ENCODE assay signal across 14 cellular contexts in the genomic region with DNA sequence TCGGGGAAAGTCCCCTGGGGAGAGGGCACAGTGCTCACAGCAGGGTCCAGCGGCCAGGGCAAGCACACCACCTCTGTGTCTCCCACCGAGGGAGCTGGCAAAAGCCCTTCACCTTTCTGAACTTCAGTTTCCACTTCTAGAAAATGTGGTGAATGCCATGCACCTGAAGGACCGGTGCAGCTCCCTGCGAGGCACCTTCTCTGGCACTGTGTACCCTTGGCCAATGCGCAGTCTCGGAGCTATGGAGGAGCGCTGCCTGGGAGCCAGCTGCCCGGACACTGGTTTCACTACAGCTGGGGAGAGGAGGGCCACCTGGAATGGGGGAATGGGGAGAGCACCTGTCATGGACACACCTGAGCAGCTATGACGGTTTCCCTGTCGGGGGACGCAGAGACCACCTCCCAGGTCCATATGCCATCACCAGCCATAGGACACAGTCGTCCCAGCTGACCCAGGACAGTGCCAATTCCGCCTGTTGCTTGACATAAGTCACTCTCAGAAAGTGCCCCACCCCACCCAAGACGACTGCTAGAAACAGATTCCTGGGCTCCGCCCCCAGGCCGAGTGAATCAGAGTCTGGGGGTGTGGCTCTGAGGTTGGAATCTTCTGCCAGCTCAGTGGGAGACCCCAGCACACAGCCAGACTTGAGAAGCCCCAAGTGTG. TPM values are rescaled to one million over a fixed set of nuclear protein-coding genes. Genes with fewer than 3 reads are reported as not detected.
DNase-seq lines count a peak whose midpoint lies in the region; ATAC-seq, FAIRE-seq and TF ChIP-seq lines count a peak whose summit lies in the region.
"Had no signal": no experiment of that assay in that cellular context is flagged by ENCODE, and none has a peak within 500 bp of the region (broad histone marks: within the 10 kb centered on the region; RNA-seq: fewer than 3 reads in every experiment).

No MANE protein-coding gene starts in this region.

- H2AFZ ChIP-seq in K562 (ENCODE audit: low read depth, low read length) = no peak overlapping the region

- POLR2A ChIA-PET in CD8-positive, alpha-beta T cell (lab: Charles Lee) = no interaction called here
- POLR2A ChIA-PET in K562 (lab: Yijun Ruan, JAX) = interaction anchor here (1.3 kb wide), 1 partner anchor 24 kb away, joined by 3 read pairs; no protein-coding TSS in a partner anchor

- WGBS in K562 (ENCODE audit: insufficient coverage, low coverage, missing lambda C conversion rate) = under 1% methylated on average over 17 of the region's 17 CpGs

- H3K4me3 ChIP-seq in CD8-positive, alpha-beta T cell (ENCODE audit: low read depth, low read length) = no peak overlapping the region
- H3K4me3 ChIP-seq in K562 = no peak overlapping the region

- no peak for TF ChIP-seq EP300 in K562 (IDR thresholded peaks at IDR 0.05; ENCODE audit: low read length)

- H3K27me3 Mint-ChIP-seq in CD8-positive, alpha-beta T cell (ENCODE audit: low read depth) = no peaks in the 10 kb centered on the region
- H3K27me3 Mint-ChIP-seq in nephron progenitor cell (ENCODE audit: low read depth, poor library complexity) = peaks cover 19% of the 10 kb centered on the region

- no peaks in the 10 kb centered on the region for H3K9me3 Mint-ChIP-seq in CD8-positive, alpha-beta T cell
- peaks cover 22% of the 10 kb centered on the region for H3K9me3 Mint-ChIP-seq in nephron progenitor cell

- no peak for TF ChIP-seq CTCF in CD8-positive, alpha-beta T cell (IDR thresholded peaks at IDR 0.05)
- TF ChIP-seq CTCF in K562 (IDR thresholded peaks at IDR 0.05 in 2 of 3, conservative IDR thresholded peaks at IDR 0.05 in 1 of 3; ENCODE audit: insufficient read depth in 2 of 3, low read depth in 1 of 3, low read length in 3 of 3) (no peak), nephron progenitor cell (IDR thresholded peaks at IDR 0.05) (no peak)

- ATAC-seq in CD8-positive, alpha-beta T cell = peak; percentile 31
- peak; percentile 44 for ATAC-seq in K562

- TF ChIP-seq POLR2A in K562 (conservative IDR thresholded peaks at IDR 0.05) = no peak

- CTCF ChIA-PET in CD8-positive, alpha-beta T cell (lab: Charles Lee) = interaction anchor here (1.5 to 2.3 kb wide), 2 partner anchors 18 to 45 kb away, joined by 3 to 6 read pairs; no protein-coding TSS in a partner anchor
- CTCF ChIA-PET in K562 (lab: Yijun Ruan, JAX; ENCODE audit: low intra/inter-chr PET ratio) = no interaction called here

- no peak overlapping the region for H3K4me2 ChIP-seq in K562 (ENCODE audit: insufficient read depth, low read length)

- no peak overlapping the region for H3K9ac ChIP-seq in K562 (ENCODE audit: insufficient read depth in 1 of 2, low read depth in 2 of 2, low read length in 2 of 2)

- in situ Hi-C loops in K562 (cut with MboI) = no loop called here

- H3K9me1 ChIP-seq in K562 (ENCODE audit: control insufficient read depth, insufficient read depth, low read length) = no peaks in the 10 kb centered on the region

- peak in 2 of 7 experiments; percentile 10 to 42 for DNase-seq in CD8-positive, alpha-beta T cell
- DNase-seq in M059J (ENCODE audit: low read depth) = peak; percentile 9
- peak in 1 of 4 experiments; percentile 27 for DNase-seq in K562 (ENCODE audit: extremely low read depth in 1 of 4, low spot score in 3 of 4)
- peak; percentile 28 for DNase-seq in nephron progenitor cell
- DNase-seq in NCI-H524 treated with DMSO at 0.1 percent for 48 hours (lab: John Stamatoyannopoulos, UW) = no peak
- no peak for DNase-seq in SHP77 treated with DMSO at 0.1 percent for 48 hours (lab: John Stamatoyannopoulos, UW)
- DNase-seq in SKM-1 treated with dmso at 0.1 percent for 144 hours (lab: John Stamatoyannopoulos, UW; ENCODE audit: unreplicated experiment) = no peak
- DNase-seq in NCI-H1105 (lab: John Stamatoyannopoulos, UW) = no peak
- DNase-seq: amygdala had no signal

- intact Hi-C loops in CD8-positive, alpha-beta T cell (cut with DNase I, micrococcal nuclease) = no loop called here
- intact Hi-C loops in K562 (cut with micrococcal nuclease) = no loop called here

- BruUV-seq in K562 (replicated peaks; lab: Mats Ljungman, UMichigan) = no TSS peak

- no peaks in the 10 kb centered on the region for H3K36me3 ChIP-seq in CD8-positive, alpha-beta T cell (ENCODE audit: insufficient read depth, low read length)
- no peaks in the 10 kb centered on the region for H3K36me3 ChIP-seq in K562 (ENCODE audit: control insufficient read depth, insufficient read depth, low read length)

- H3K36me3 Mint-ChIP-seq in CD8-positive, alpha-beta T cell = no peaks in the 10 kb centered on the region
- no peaks in the 10 kb centered on the region for H3K36me3 Mint-ChIP-seq in nephron progenitor cell (ENCODE audit: low read depth)

- H3K4me1 ChIP-seq in CD8-positive, alpha-beta T cell (ENCODE audit: insufficient read depth, low read length) = peaks cover 5% of the 10 kb centered on the region
- peaks cover 0 to 36% of the 10 kb centered on the region in 2 experiments; a peak in 2 of 5 replicates for H3K4me1 ChIP-seq in K562 (replicated peaks in 1 of 2; ENCODE audit: control insufficient read depth in 2 of 2, insufficient read depth in 2 of 2, low read length in 2 of 2)

- H3K27ac ChIP-seq in CD8-positive, alpha-beta T cell (ENCODE audit: low read depth, low read length) = no peak overlapping the region
- H3K27ac ChIP-seq in K562 (ENCODE audit: extremely low read depth, low read depth, low read length) = no peak overlapping the region
- H3K27ac ChIP-seq: VCaP had no signal

- no peaks in the 10 kb centered on the region; the same call in 1 of the 2 replicates for H4K20me1 ChIP-seq in K562 (replicated peaks; ENCODE audit: control insufficient read depth, insufficient read depth, low read length)

- H3K27ac Mint-ChIP-seq in CD8-positive, alpha-beta T cell = no peak overlapping the region
- H3K27ac Mint-ChIP-seq in nephron progenitor cell = no peak overlapping the region

- no peak for FAIRE-seq in K562 (lab: Jason Lieb, UNC)
- FAIRE-seq: endometrium, GM12891 had no signal

- no peaks in the 10 kb centered on the region for H3K4me1 Mint-ChIP-seq in CD8-positive, alpha-beta T cell (ENCODE audit: low read depth)
- H3K4me1 Mint-ChIP-seq in nephron progenitor cell = peaks cover 39% of the 10 kb centered on the region

- no peaks in the 10 kb centered on the region for H3K79me2 ChIP-seq in K562 (ENCODE audit: control insufficient read depth, insufficient read depth, low read length)

- H3K9me3 ChIP-seq in CD8-positive, alpha-beta T cell (ENCODE audit: low read length) = no peaks in the 10 kb centered on the region
- H3K9me3 ChIP-seq in K562 (replicated peaks; ENCODE audit: control insufficient read depth, insufficient read depth, low read depth, low read length) = no peaks in the 10 kb centered on the region
- H3K9me3 ChIP-seq: Caco-2 had no signal

- no peak overlapping the region for H3K4me3 Mint-ChIP-seq in CD8-positive, alpha-beta T cell
- H3K4me3 Mint-ChIP-seq in nephron progenitor cell = no peak overlapping the region

- no peak for TF ChIP-seq RAD21 in K562 (CRISPR knock-in tag; conservative IDR thresholded peaks at IDR 0.05 in 1 of 2, IDR thresholded peaks at IDR 0.05 in 1 of 2)

- H3K27me3 ChIP-seq in CD8-positive, alpha-beta T cell (ENCODE audit: insufficient read depth, low read length) = no peaks in the 10 kb centered on the region
- peaks cover 11 to 52% of the 10 kb centered on the region in 2 experiments for H3K27me3 ChIP-seq in K562 (ENCODE audit: control insufficient read depth in 2 of 2, insufficient read depth in 2 of 2, low read length in 2 of 2)

TF ChIP-seq in K562, 482 proteins besides CTCF, POLR2A, EP300 and RAD21:
- no peak for TF ChIP-seq KHSRP (IDR thresholded peaks at IDR 0.05)
- no peak for TF ChIP-seq TEAD4 (IDR thresholded peaks at IDR 0.05; ENCODE audit: low read length)
- TF ChIP-seq TEAD4 (CRISPR knock-in tag; IDR thresholded peaks at IDR 0.05; ENCODE audit: borderline replicate concordance) = no peak
- TF ChIP-seq BHLHE40 (IDR thresholded peaks at IDR 0.05; ENCODE audit: low read length) = no peak

RNA-seq across cellular contexts. Expression of a gene that starts 16.8 kb away (rescaled TPM):
- 1 to 10 TPM in 1 of 2 experiments, under 1 TPM in 1; 0.92 to 1.0 TPM for total RNA-seq in CD8-positive, alpha-beta T cell
- not detected in 2 replicates for total RNA-seq in M059J (2014; rRNA removed; shearing (Covaris generic))
- total RNA-seq in K562 (2011; cell fraction: chromatin; rRNA removed; ENCODE audit: low replicate concordance) = 16.2 and 38.5 TPM in 2 replicates
- total RNA-seq in K562 (2011; cell fraction: nucleolus; rRNA removed) = 29.0 and 30.1 TPM in 2 replicates
- 17.3 and 19.3 TPM in 2 replicates for total RNA-seq in K562 (2011; cell fraction: nucleoplasm; rRNA removed)
- 29.7 and 32.0 TPM in 2 replicates for total RNA-seq in K562 (2014; rRNA removed)
- 8.1 and 9.2 TPM in 2 replicates for total RNA-seq in K562 (2014; rRNA removed; fragmentation: Illumina TruSeq; extraction: Trizol)
- total RNA-seq in K562 (2015; rRNA removed; fragmentation: Illumina TruSeq; extraction: Trizol) = 9.8 and 10.2 TPM in 2 replicates
- total RNA-seq in K562 (2021) = 20.9 and 21.5 TPM in 2 replicates
- 25.3 and 28.7 TPM in 2 replicates for polyA plus RNA-seq in K562 (2011; rRNA removed)
- polyA plus RNA-seq in K562 (2011; cell fraction: cytosol; rRNA removed) = 27.5 and 49.3 TPM in 2 replicates
- polyA plus RNA-seq in K562 (2011; cell fraction: nucleus; rRNA removed) = 38.8 and 68.7 TPM in 2 replicates
- polyA plus RNA-seq in K562 (2012) = 7.4 and 13.1 TPM in 2 replicates
- polyA plus RNA-seq in K562 (2014; fragmentation: Illumina TruSeq; extraction: Trizol) = 14.7 and 18.9 TPM in 2 replicates
- 1 to 10 TPM; 1.6 to 2.9 TPM for polyA plus RNA-seq in K562 (2014; fragmentation: Nextera tagmentation; extraction: Ambion mirVana)
- polyA plus RNA-seq in K562 (2014; rRNA removed) = 24.2 and 27.9 TPM in 2 replicates
- 9.3 and 18.5 TPM in 2 replicates for polyA minus RNA-seq in K562 (2011; rRNA and poly(A)+ RNA removed)
- 19.4 and 20.6 TPM in 2 replicates for polyA minus RNA-seq in K562 (2011; cell fraction: cytosol; rRNA and poly(A)+ RNA removed)
- 21.3 TPM in 2 replicates for polyA minus RNA-seq in K562 (2011; cell fraction: nucleus; rRNA and poly(A)+ RNA removed)
- total RNA-seq: HT1080 had no signal

Comparison
In these comparisons a context has a peak if more than half of its experiments do, and no peak if none do; other contexts are left out.
1. DNase-seq: peak in M059J (single experiment) and nephron progenitor cell (single experiment); none in NCI-H524 treated with DMSO at 0.1 percent for 48 hours (single experiment), SHP77 treated with DMSO at 0.1 percent for 48 hours (single experiment), SKM-1 treated with dmso at 0.1 percent for 144 hours (single experiment) and NCI-H1105 (single experiment).